Comparison of ENCODE assay signal across 11 cellular contexts in genomic region chr6:71621918-71622519, GRCh38.
DNase-seq lines count a peak whose midpoint lies in the region; ATAC-seq and TF ChIP-seq lines count a peak whose summit lies in the region.
"Had no signal": no experiment of that assay in that cellular context is flagged by ENCODE, and none has a peak within 500 bp of the region (broad histone marks: within the 10 kb centered on the region; RNA-seq: fewer than 3 reads in every experiment).

No MANE protein-coding gene starts in this region.

- peak; percentile 56 for TF ChIP-seq RAD21 in Ishikawa (IDR thresholded peaks at IDR 0.05; ENCODE audit: low read depth)

- H3K4me1 ChIP-seq in DND-41 (ENCODE audit: insufficient read depth, low read length) (no peaks in the 10 kb centered on the region), ascending aorta (no peaks in the 10 kb centered on the region), gastroesophageal sphincter (no peaks in the 10 kb centered on the region)
- H3K4me1 ChIP-seq: testis had no signal

- H3K9me3 ChIP-seq in DND-41 (ENCODE audit: insufficient read depth, low read length, severe bottlenecking) (peaks cover 7% of the 10 kb centered on the region), ascending aorta (peaks cover 0 to 4% of the 10 kb centered on the region in 2 donors), gastroesophageal sphincter (no peaks in the 10 kb centered on the region)
- H3K9me3 ChIP-seq: testis had no signal

- no peak for TF ChIP-seq POLR2A in gastroesophageal sphincter (IDR thresholded peaks at IDR 0.05)

- TF ChIP-seq CTCF in DND-41 (IDR thresholded peaks at IDR 0.05; ENCODE audit: borderline replicate concordance, extremely low read depth, low read length, poor library complexity, severe bottlenecking): peak; percentile 39
- TF ChIP-seq CTCF in ascending aorta (IDR thresholded peaks at IDR 0.05): peak in 2 of 3 experiments; percentile 40 to 54
- TF ChIP-seq CTCF in gastroesophageal sphincter (IDR thresholded peaks at IDR 0.05): no peak

- H3K9ac ChIP-seq in DND-41 (ENCODE audit: low read depth, low read length): no peak overlapping the region

- H3K27ac ChIP-seq in DND-41 (ENCODE audit: low read length): no peak overlapping the region
- H3K27ac ChIP-seq in ascending aorta: no peak overlapping the region
- no peak overlapping the region for H3K27ac ChIP-seq in gastroesophageal sphincter
- H3K27ac ChIP-seq: testis had no signal

- TF ChIP-seq EP300 in Ishikawa (IDR thresholded peaks at IDR 0.05; ENCODE audit: borderline replicate concordance): no peak
- no peak for TF ChIP-seq EP300 in gastroesophageal sphincter (IDR thresholded peaks at IDR 0.05)

- DNase-seq in DND-41 (no peak), ascending aorta (ENCODE audit: low spot score in 2 of 2) (no peak), medulla oblongata (ENCODE audit: extremely low spot score) (peak; percentile 13)
- no peak for DNase-seq in stimulated activated CD4-positive, alpha-beta T cell treated with anti-CD3 and anti-CD28 coated beads, Interleukin-2, amount 100 ng/mL, for 48 hours
- DNase-seq in activated CD8-positive, alpha-beta memory T cell treated with anti-CD3 and anti-CD28 coated beads, Interleukin-2, amount 50 U/mL, for 4 hours: no peak
- DNase-seq: activated CD4-positive, alpha-beta T cell treated with anti-CD3 and anti-CD28 coated beads for 36 hours; retina; testis had no signal

- no peaks in the 10 kb centered on the region for H3K79me2 ChIP-seq in DND-41 (ENCODE audit: insufficient read depth, low read length)

- H3K36me3 ChIP-seq in DND-41 (ENCODE audit: insufficient read depth, low read length): no peaks in the 10 kb centered on the region
- no peaks in the 10 kb centered on the region for H3K36me3 ChIP-seq in ascending aorta
- no peaks in the 10 kb centered on the region for H3K36me3 ChIP-seq in gastroesophageal sphincter

- no peak overlapping the region for H2AFZ ChIP-seq in DND-41 (ENCODE audit: low read depth, low read length)

- no peak overlapping the region for H3K4me3 ChIP-seq in DND-41 (ENCODE audit: low read depth in 1 of 2, low read length in 2 of 2)
- no peak overlapping the region for H3K4me3 ChIP-seq in ascending aorta
- H3K4me3 ChIP-seq in gastroesophageal sphincter: no peak overlapping the region
- H3K4me3 ChIP-seq: testis had no signal

- H3K4me2 ChIP-seq in DND-41 (ENCODE audit: insufficient read depth, low read length): no peak overlapping the region

- no peaks in the 10 kb centered on the region for H3K27me3 ChIP-seq in DND-41 (ENCODE audit: insufficient read depth, low read length, poor library complexity)
- no peaks in the 10 kb centered on the region for H3K27me3 ChIP-seq in ascending aorta
- no peaks in the 10 kb centered on the region for H3K27me3 ChIP-seq in gastroesophageal sphincter
- H3K27me3 ChIP-seq: testis had no signal

- WGBS in gastroesophageal sphincter (ENCODE audit: low coverage in 1 of 2), 2 donors: 38 to 45% methylated on average over 3 of the region's 3 CpGs

- ATAC-seq in DND-41 (ENCODE audit: insufficient read depth, low read depth): no peak
- no peak for ATAC-seq in GM18909 (IDR thresholded peaks at IDR 0.05; ENCODE audit: poor library complexity, unreplicated experiment)
- no peak for ATAC-seq in gastroesophageal sphincter
- ATAC-seq: activated CD4-positive, alpha-beta T cell treated with anti-CD3 and anti-CD28 coated beads for 36 hours had no signal

- intact Hi-C loops in ascending aorta (cut with DNase I): loop anchor here (5.0 kb wide), 2 partner anchors 265 to 460 kb away; partner anchors contain the start of gene RIMS1

- H4K20me1 ChIP-seq in DND-41 (ENCODE audit: insufficient read depth, low read length): no peaks in the 10 kb centered on the region

TF ChIP-seq in Ishikawa, 13 proteins besides CTCF, POLR2A, EP300 and RAD21:
- TF ChIP-seq REST (IDR thresholded peaks at IDR 0.05; ENCODE audit: low read depth) (no peak), TAF1 (IDR thresholded peaks at IDR 0.05; ENCODE audit: low read depth) (no peak), NFIC (IDR thresholded peaks at IDR 0.05) (no peak), TCF12 (IDR thresholded peaks at IDR 0.05; ENCODE audit: low read depth) (no peak), MAX (IDR thresholded peaks at IDR 0.05) (no peak), FOXM1 (IDR thresholded peaks at IDR 0.05; ENCODE audit: borderline replicate concordance, low read depth) (no peak), YY1 (IDR thresholded peaks at IDR 0.05; ENCODE audit: low read depth) (no peak)

Comparison
In these comparisons a context has a peak if more than half of its experiments do, and no peak if none do; other contexts are left out.
1. CTCF ChIP-seq: peak in DND-41 (single experiment) and ascending aorta (2 of 3); none in gastroesophageal sphincter (0 of 4).